ENCODE assay signal across 1 cellular context in the genomic region with DNA sequence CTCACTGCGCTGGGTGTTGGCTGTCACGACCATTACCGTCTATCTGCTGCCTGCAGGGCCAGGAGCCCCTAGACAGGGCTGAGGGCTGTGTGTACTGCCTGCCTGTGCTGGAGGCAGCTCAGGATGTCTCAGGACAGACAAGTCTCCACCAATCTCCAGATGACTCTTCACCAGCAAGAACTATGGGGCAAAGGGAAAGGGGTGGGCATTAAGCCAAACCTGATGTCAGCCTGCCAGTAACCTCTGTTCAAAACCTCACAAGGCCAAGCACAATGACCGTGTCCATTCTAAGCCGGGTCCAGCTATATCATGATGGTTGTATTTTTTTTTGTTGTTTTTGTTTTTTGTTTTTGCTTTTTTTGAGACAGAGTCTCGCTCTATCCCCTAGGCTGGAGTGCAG.
TF ChIP-seq lines count a peak whose summit lies in the region.

No MANE protein-coding gene starts in this region.

TF ChIP-seq in HepG2, 621 proteins besides CTCF, POLR2A, EP300 and RAD21:
- no peak for TF ChIP-seq ZMYM4 (CRISPR knock-in tag; IDR thresholded peaks at IDR 0.05)
- no peak for TF ChIP-seq PHF20 (CRISPR knock-in tag; IDR thresholded peaks at IDR 0.05)
- TF ChIP-seq, protein P1, sequence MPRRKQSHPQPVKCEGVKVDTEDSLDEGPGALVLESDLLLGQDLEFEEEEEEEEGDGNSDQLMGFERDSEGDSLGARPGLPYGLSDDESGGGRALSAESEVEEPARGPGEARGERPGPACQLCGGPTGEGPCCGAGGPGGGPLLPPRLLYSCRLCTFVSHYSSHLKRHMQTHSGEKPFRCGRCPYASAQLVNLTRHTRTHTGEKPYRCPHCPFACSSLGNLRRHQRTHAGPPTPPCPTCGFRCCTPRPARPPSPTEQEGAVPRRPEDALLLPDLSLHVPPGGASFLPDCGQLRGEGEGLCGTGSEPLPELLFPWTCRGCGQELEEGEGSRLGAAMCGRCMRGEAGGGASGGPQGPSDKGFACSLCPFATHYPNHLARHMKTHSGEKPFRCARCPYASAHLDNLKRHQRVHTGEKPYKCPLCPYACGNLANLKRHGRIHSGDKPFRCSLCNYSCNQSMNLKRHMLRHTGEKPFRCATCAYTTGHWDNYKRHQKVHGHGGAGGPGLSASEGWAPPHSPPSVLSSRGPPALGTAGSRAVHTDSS (CRISPR knock-in tag; conservative IDR thresholded peaks at IDR 0.05): no peak
- TF ChIP-seq, protein P2, sequence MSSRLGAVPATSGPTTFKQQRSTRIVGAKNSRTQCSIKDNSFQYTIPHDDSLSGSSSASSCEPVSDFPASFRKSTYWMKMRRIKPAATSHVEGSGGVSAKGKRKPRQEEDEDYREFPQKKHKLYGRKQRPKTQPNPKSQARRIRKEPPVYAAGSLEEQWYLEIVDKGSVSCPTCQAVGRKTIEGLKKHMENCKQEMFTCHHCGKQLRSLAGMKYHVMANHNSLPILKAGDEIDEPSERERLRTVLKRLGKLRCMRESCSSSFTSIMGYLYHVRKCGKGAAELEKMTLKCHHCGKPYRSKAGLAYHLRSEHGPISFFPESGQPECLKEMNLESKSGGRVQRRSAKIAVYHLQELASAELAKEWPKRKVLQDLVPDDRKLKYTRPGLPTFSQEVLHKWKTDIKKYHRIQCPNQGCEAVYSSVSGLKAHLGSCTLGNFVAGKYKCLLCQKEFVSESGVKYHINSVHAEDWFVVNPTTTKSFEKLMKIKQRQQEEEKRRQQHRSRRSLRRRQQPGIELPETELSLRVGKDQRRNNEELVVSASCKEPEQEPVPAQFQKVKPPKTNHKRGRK (CRISPR knock-in tag; IDR thresholded peaks at IDR 0.05): no peak
- TF ChIP-seq ZNF878 (CRISPR knock-in tag; IDR thresholded peaks at IDR 0.05): no peak
- TF ChIP-seq TARDBP (CRISPR knock-in tag; IDR thresholded peaks at IDR 0.05): no peak
- TF ChIP-seq, protein P3, sequence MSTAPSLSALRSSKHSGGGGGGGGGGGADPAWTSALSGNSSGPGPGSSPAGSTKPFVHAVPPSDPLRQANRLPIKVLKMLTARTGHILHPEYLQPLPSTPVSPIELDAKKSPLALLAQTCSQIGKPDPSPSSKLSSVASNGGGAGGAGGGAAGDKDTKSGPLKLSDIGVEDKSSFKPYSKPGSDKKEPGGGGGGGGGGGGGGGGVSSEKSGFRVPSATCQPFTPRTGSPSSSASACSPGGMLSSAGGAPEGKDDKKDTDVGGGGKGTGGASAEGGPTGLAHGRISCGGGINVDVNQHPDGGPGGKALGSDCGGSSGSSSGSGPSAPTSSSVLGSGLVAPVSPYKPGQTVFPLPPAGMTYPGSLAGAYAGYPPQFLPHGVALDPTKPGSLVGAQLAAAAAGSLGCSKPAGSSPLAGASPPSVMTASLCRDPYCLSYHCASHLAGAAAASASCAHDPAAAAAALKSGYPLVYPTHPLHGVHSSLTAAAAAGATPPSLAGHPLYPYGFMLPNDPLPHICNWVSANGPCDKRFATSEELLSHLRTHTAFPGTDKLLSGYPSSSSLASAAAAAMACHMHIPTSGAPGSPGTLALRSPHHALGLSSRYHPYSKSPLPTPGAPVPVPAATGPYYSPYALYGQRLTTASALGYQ (CRISPR knock-in tag; IDR thresholded peaks at IDR 0.05): no peak
- no peak for TF ChIP-seq ZNF75D (CRISPR knock-in tag; IDR thresholded peaks at IDR 0.05; ENCODE audit: borderline replicate concordance)
- no peak for TF ChIP-seq DPF2 (CRISPR knock-in tag; IDR thresholded peaks at IDR 0.05; ENCODE audit: borderline replicate concordance, low read depth)
- TF ChIP-seq, protein P4, sequence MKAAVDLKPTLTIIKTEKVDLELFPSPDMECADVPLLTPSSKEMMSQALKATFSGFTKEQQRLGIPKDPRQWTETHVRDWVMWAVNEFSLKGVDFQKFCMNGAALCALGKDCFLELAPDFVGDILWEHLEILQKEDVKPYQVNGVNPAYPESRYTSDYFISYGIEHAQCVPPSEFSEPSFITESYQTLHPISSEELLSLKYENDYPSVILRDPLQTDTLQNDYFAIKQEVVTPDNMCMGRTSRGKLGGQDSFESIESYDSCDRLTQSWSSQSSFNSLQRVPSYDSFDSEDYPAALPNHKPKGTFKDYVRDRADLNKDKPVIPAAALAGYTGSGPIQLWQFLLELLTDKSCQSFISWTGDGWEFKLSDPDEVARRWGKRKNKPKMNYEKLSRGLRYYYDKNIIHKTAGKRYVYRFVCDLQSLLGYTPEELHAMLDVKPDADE (CRISPR knock-in tag; IDR thresholded peaks at IDR 0.05): no peak
